In the genomic region with DNA sequence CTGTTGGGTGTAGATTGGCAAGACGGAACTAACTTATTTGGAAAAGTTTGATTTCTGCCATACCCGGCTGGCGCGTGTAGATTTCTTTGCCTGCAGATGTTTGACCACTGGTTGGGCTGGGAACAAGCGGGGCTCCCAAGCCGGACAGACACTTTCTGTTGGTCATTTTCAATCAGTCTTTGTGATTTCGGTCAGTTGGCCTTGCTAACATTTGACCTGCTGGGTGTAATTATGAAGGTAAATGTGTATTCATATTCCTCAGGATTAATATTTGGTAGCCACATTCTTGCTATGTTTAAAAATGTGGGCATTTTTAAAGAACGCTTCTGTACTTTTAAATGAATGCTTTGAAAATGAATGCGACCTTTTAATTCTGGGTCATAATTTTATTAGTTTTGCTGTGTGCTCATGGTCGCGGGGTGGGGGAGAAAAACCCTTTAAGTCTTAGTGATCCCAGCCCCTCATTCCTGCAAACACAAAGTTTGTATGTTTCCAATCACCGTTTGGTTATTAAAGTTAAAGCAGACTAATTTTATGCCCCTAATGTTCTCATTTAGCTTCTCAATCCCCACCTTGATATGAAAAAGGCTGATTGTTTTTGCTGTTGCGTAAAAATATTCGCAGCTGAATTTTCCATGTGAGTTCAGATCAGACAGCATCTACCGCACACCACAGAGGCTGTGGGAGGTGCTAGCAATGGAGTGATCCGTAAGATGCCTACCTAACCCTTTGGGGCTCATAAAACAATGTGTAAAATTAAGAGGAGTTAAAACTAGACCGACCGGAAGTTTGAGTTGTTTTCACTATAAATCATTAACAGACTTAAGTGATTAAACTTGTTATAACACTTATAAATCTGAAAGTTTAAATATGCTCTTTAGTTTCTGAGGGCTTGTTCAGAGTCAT, we compare ENCODE assay signal across 1 cellular context.
TF ChIP-seq lines count a peak whose summit lies in the region.

No MANE protein-coding gene starts in this region.

TF ChIP-seq in A549, 52 proteins besides CTCF, POLR2A, EP300 and RAD21 (continued from another document):
- TF ChIP-seq HEYL (CRISPR knock-in tag; IDR thresholded peaks at IDR 0.05) (no peak), EHMT2 (IDR thresholded peaks at IDR 0.05; ENCODE audit: low read depth) (no peak), RARB (CRISPR knock-in tag; IDR thresholded peaks at IDR 0.05) (no peak), CBX8 (IDR thresholded peaks at IDR 0.05) (peak; percentile 75; the same call in 1 of the 2 replicates)
- TF ChIP-seq, protein P1, sequence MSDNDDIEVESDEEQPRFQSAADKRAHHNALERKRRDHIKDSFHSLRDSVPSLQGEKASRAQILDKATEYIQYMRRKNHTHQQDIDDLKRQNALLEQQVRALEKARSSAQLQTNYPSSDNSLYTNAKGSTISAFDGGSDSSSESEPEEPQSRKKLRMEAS (IDR thresholded peaks at IDR 0.05), result no peak
